9 cellular contexts compared by ENCODE assay signal in genomic region chrX:40170830-40171512, GRCh38.
DNase-seq lines count a peak whose midpoint lies in the region; ATAC-seq, FAIRE-seq and TF ChIP-seq lines count a peak whose summit lies in the region.
"Had no signal": no experiment of that assay in that cellular context is flagged by ENCODE, and none has a peak within 500 bp of the region (broad histone marks: within the 10 kb centered on the region; RNA-seq: fewer than 3 reads in every experiment).

No MANE protein-coding gene starts in this region.

- ATAC-seq in CD4-positive, CD25-positive, alpha-beta regulatory T cell (ENCODE audit: low read depth in 2 of 2): no peak
- ATAC-seq in GM12878 (no peak), natural killer cell (no peak), HG02759 (IDR thresholded peaks at IDR 0.05; ENCODE audit: unreplicated experiment) (no peak)

- TF ChIP-seq CTCF in GM12878 (IDR thresholded peaks at IDR 0.05 in 2 of 3, conservative IDR thresholded peaks at IDR 0.05 in 1 of 3; ENCODE audit: control insufficient read depth in 2 of 3, extremely low read depth in 1 of 3, insufficient read depth in 1 of 3, low read depth in 3 of 3, low read length in 3 of 3) (no peak), natural killer cell (IDR thresholded peaks at IDR 0.05) (no peak)

- FAIRE-seq in GM12878 (lab: Jason Lieb, UNC): no peak
- FAIRE-seq: endometrium had no signal

- CTCF ChIA-PET in GM12878 (lab: Yijun Ruan, JAX): no interaction called here

- WGBS in GM12878 (ENCODE audit: insufficient coverage, insufficient replicate concordance, low lambda C conversion rate, missing lambda C conversion rate): 17% methylated on average over 16 of the region's 17 CpGs

- BruUV-seq in GM12878 (replicated peaks; lab: Mats Ljungman, UMichigan): no TSS peak

- in situ Hi-C loops in GM12878 (cut with MboI): no loop called here

- H2AFZ ChIP-seq in Karpas-422 (ENCODE audit: low read length): no peak overlapping the region
- no peak overlapping the region for H2AFZ ChIP-seq in GM12878 (ENCODE audit: control insufficient read depth, low read depth, low read length)

- no peaks in the 10 kb centered on the region for H3K36me3 Mint-ChIP-seq in CD4-positive, CD25-positive, alpha-beta regulatory T cell
- H3K36me3 Mint-ChIP-seq in natural killer cell: no peaks in the 10 kb centered on the region

- RAD21 ChIA-PET in GM12878 (lab: Charles Lee; ENCODE audit: unreplicated experiment): no interaction called here

- H3K27ac ChIP-seq in CD4-positive, CD25-positive, alpha-beta regulatory T cell (ENCODE audit: insufficient read depth, low read length, poor library complexity, severe bottlenecking): peak overlapping the region; percentile 91
- H3K27ac ChIP-seq in Karpas-422 (ENCODE audit: low read length) (no peak overlapping the region; the same call in 1 of the 2 replicates), GM12878 (ENCODE audit: control insufficient read depth, insufficient read depth) (peak overlapping the region; percentile 84)

- no peaks in the 10 kb centered on the region for H3K36me3 ChIP-seq in CD4-positive, CD25-positive, alpha-beta regulatory T cell (ENCODE audit: control insufficient read depth, insufficient read depth, low read length)
- no peaks in the 10 kb centered on the region for H3K36me3 ChIP-seq in Karpas-422 (ENCODE audit: insufficient read depth, low read length)
- H3K36me3 ChIP-seq in GM12878 (ENCODE audit: control insufficient read depth in 2 of 2, insufficient read depth in 2 of 2, low read length in 1 of 2): no peaks in the 10 kb centered on the region

- SMC1A ChIA-PET in GM12878 (lab: Charles Lee; ENCODE audit: uncharacterized antibody, unreplicated experiment): no interaction called here

- peak overlapping the region; percentile 66 for H3K9ac ChIP-seq in Karpas-422 (ENCODE audit: low read length)
- peak overlapping the region; percentile 82 for H3K9ac ChIP-seq in GM12878 (ENCODE audit: control insufficient read depth, insufficient read depth, low read length)

- H3K9me3 ChIP-seq in CD4-positive, CD25-positive, alpha-beta regulatory T cell (ENCODE audit: control insufficient read depth in 2 of 2, low read length in 2 of 2): no peaks in the 10 kb centered on the region
- H3K9me3 ChIP-seq in Karpas-422 (ENCODE audit: low read length) (no peaks in the 10 kb centered on the region), GM12878 (replicated peaks; ENCODE audit: control insufficient read depth, insufficient read depth, low read length) (no peaks in the 10 kb centered on the region; the same call in 2 of the 3 replicates)

- no peaks in the 10 kb centered on the region for H3K27me3 ChIP-seq in CD4-positive, CD25-positive, alpha-beta regulatory T cell (ENCODE audit: control insufficient read depth, insufficient read depth, low read length)
- H3K27me3 ChIP-seq in Karpas-422 (ENCODE audit: low read length) (no peaks in the 10 kb centered on the region), GM12878 (replicated peaks in 1 of 2; ENCODE audit: control insufficient read depth in 2 of 2, insufficient read depth in 2 of 2, low read length in 1 of 2) (no peaks in the 10 kb centered on the region)

- no peaks in the 10 kb centered on the region for H3K79me2 ChIP-seq in Karpas-422 (ENCODE audit: low read length)
- peaks cover 23% of the 10 kb centered on the region for H3K79me2 ChIP-seq in GM12878 (ENCODE audit: control insufficient read depth, insufficient read depth, low read length)

- peaks cover 17% of the 10 kb centered on the region for H3K27me3 Mint-ChIP-seq in CD4-positive, CD25-positive, alpha-beta regulatory T cell
- peaks cover 10 to 21% of the 10 kb centered on the region in 2 donors for H3K27me3 Mint-ChIP-seq in natural killer cell (ENCODE audit: low read depth in 2 of 2)

- peaks cover 11 to 66% (median 28%) of the 10 kb centered on the region in 4 donors for H3K4me1 Mint-ChIP-seq in CD4-positive, CD25-positive, alpha-beta regulatory T cell
- peaks cover 38 to 51% of the 10 kb centered on the region in 2 donors for H3K4me1 Mint-ChIP-seq in natural killer cell

- POLR2A ChIA-PET in GM12878 (lab: Charles Lee): no interaction called here

- H4K20me1 ChIP-seq in Karpas-422 (ENCODE audit: insufficient read depth, low read depth, low read length) (no peaks in the 10 kb centered on the region), GM12878 (ENCODE audit: control insufficient read depth, insufficient read depth) (no peaks in the 10 kb centered on the region)

- H3K27ac Mint-ChIP-seq in CD4-positive, CD25-positive, alpha-beta regulatory T cell: peak overlapping the region; percentile 94 to 97 (median 95)
- H3K27ac Mint-ChIP-seq in natural killer cell: peak overlapping the region; percentile 26 to 93

- H3K4me2 ChIP-seq in Karpas-422 (ENCODE audit: low read depth, low read length, poor library complexity, severe bottlenecking): peak overlapping the region; percentile 63
- H3K4me2 ChIP-seq in GM12878 (ENCODE audit: control insufficient read depth, insufficient read depth): peak overlapping the region; percentile 83

- H3K4me3 Mint-ChIP-seq in CD4-positive, CD25-positive, alpha-beta regulatory T cell: peak overlapping the region; percentile 90 to 97 (median 93)
- H3K4me3 Mint-ChIP-seq in natural killer cell: peak overlapping the region; percentile 82

- TF ChIP-seq RAD21 in GM12878 (IDR thresholded peaks at IDR 0.05; ENCODE audit: insufficient read depth, low read depth, low read length): no peak

- no peak for TF ChIP-seq POLR2A in GM12878 (IDR thresholded peaks at IDR 0.05; ENCODE audit: low read depth, low read length)

- DNase-seq in CD4-positive, CD25-positive, alpha-beta regulatory T cell: peak in 2 of 3 donors; percentile 40 to 54
- DNase-seq in Karpas-422 (no peak), GM12878 (ENCODE audit: low read depth, low spot score) (no peak), natural killer cell (no peak), DMS79 treated with DMSO at 0.1 percent for 48 hours (lab: John Stamatoyannopoulos, UW) (no peak), GM19240 (ENCODE audit: insufficient read length, low spot score) (no peak), amniotic stem cell (lab: John Stamatoyannopoulos, UW) (no peak)

- TF ChIP-seq EP300 in GM12878 (IDR thresholded peaks at IDR 0.05; ENCODE audit: borderline replicate concordance in 1 of 2, control insufficient read depth in 1 of 2, low read depth in 2 of 2, low read length in 2 of 2): no peak

- peaks cover 60% of the 10 kb centered on the region for H3K4me1 ChIP-seq in CD4-positive, CD25-positive, alpha-beta regulatory T cell (ENCODE audit: control insufficient read depth, insufficient read depth, low read length, poor library complexity, severe bottlenecking)
- peaks cover 64% of the 10 kb centered on the region for H3K4me1 ChIP-seq in Karpas-422 (ENCODE audit: low read length)
- H3K4me1 ChIP-seq in GM12878 (ENCODE audit: control insufficient read depth, insufficient read depth, low read length): peaks cover 13% of the 10 kb centered on the region; the same call in 1 of the 2 replicates

- H3K4me3 ChIP-seq in CD4-positive, CD25-positive, alpha-beta regulatory T cell (ENCODE audit: low read depth, low read length): peak overlapping the region; percentile 66
- H3K4me3 ChIP-seq in Karpas-422 (ENCODE audit: low read length): peak overlapping the region; percentile 61; the same call in 1 of the 2 replicates
- peak overlapping the region; percentile 21 for H3K4me3 ChIP-seq in GM12878

- H3K9me3 Mint-ChIP-seq in CD4-positive, CD25-positive, alpha-beta regulatory T cell: no peaks in the 10 kb centered on the region
- H3K9me3 Mint-ChIP-seq in natural killer cell: no peaks in the 10 kb centered on the region

- intact Hi-C loops in GM12878 (cut with micrococcal nuclease; ENCODE audit: unreplicated experiment) (loop anchor here (5.0 to 10.0 kb wide), 4 partner anchors 36 to 316 kb away; no protein-coding TSS in a partner anchor), natural killer cell (cut with micrococcal nuclease) (loop anchor here (10.0 kb wide), 1 partner anchor 146 kb away; no protein-coding TSS in a partner anchor)

- no peaks in the 10 kb centered on the region for H3K9me2 ChIP-seq in Karpas-422 (replicated peaks; ENCODE audit: insufficient read depth, low read length)

TF ChIP-seq in GM12878, 131 proteins besides CTCF, POLR2A, EP300 and RAD21:
- no peak for TF ChIP-seq FOXK2 (IDR thresholded peaks at IDR 0.05)
- 0 out of 2 replicates have a peak, but pooled peaks have one; percentile 9 for TF ChIP-seq SPI1 (IDR thresholded peaks at IDR 0.05; ENCODE audit: borderline replicate concordance, insufficient read depth, low read depth, low read length)
- TF ChIP-seq NR2C2 (IDR thresholded peaks at IDR 0.05; ENCODE audit: borderline replicate concordance, control insufficient read depth, insufficient read length, low read depth): no peak

Comparison
In these comparisons a context has a peak if more than half of its experiments do, and no peak if none do; other contexts are left out.
1. DNase-seq: peak in CD4-positive, CD25-positive, alpha-beta regulatory T cell (2 of 3); none in Karpas-422 (single experiment), GM12878 (single experiment), natural killer cell (single experiment), DMS79 treated with DMSO at 0.1 percent for 48 hours (single experiment), GM19240 (single experiment) and amniotic stem cell (single experiment).
2. Peak in every context shown above with its lines, with median percentiles within 50 percentile points of each other: H3K4me3 ChIP-seq.